In genomic region chr11:93542753-93543246, GRCh38 we compare ENCODE assay signal across 8 cellular contexts. TPM values are rescaled to one million over a fixed set of nuclear protein-coding genes. Genes with fewer than 3 reads are reported as not detected.
DNase-seq lines count a peak whose midpoint lies in the region; ATAC-seq and TF ChIP-seq lines count a peak whose summit lies in the region.

No MANE protein-coding gene starts in this region.

- CTCF ChIA-PET in CD4-positive, alpha-beta T cell (lab: Charles Lee): interaction anchor here (1.0 kb wide), 1 partner anchor 309 kb away, joined by 4 read pairs; no protein-coding TSS in a partner anchor

- no peak for TF ChIP-seq CTCF in CD4-positive, alpha-beta T cell (IDR thresholded peaks at IDR 0.05)

- H3K27me3 ChIP-seq in CD4-positive, alpha-beta T cell (ENCODE audit: control insufficient read depth, insufficient read depth, low read length): no peaks in the 10 kb centered on the region
- H3K27me3 ChIP-seq in adipocyte (replicated peaks; ENCODE audit: control insufficient read depth, insufficient read depth, low read length): peaks cover 8% of the 10 kb centered on the region

- peaks cover 28% of the 10 kb centered on the region for H3K4me1 Mint-ChIP-seq in CD4-positive, alpha-beta T cell (ENCODE audit: low read depth)
- peaks cover 11 to 17% of the 10 kb centered on the region in 2 donors for H3K4me1 Mint-ChIP-seq in stimulated activated naive B cell treated with anti-CD40 and anti-IgM and Interleukin-4, amounts not matched to agents 10 μg/mL and 1 μg/mL and 100 μg/mL, for 72 hours

- no peaks in the 10 kb centered on the region for H3K36me3 ChIP-seq in adipocyte (ENCODE audit: control insufficient read depth, insufficient read depth, low read length, severe bottlenecking)

- no peaks in the 10 kb centered on the region for H3K27me3 Mint-ChIP-seq in CD4-positive, alpha-beta T cell
- peaks cover 0 to 25% of the 10 kb centered on the region in 2 donors for H3K27me3 Mint-ChIP-seq in stimulated activated naive B cell treated with anti-CD40 and anti-IgM and Interleukin-4, amounts not matched to agents 10 μg/mL and 1 μg/mL and 100 μg/mL, for 72 hours

- H3K9me3 Mint-ChIP-seq in CD4-positive, alpha-beta T cell: no peaks in the 10 kb centered on the region
- H3K9me3 Mint-ChIP-seq in stimulated activated naive B cell treated with anti-CD40 and anti-IgM and Interleukin-4, amounts not matched to agents 10 μg/mL and 1 μg/mL and 100 μg/mL, for 72 hours: no peaks in the 10 kb centered on the region

- peak overlapping the region; percentile 93 for H3K4me3 Mint-ChIP-seq in CD4-positive, alpha-beta T cell
- peak overlapping the region; percentile 82 to 89 for H3K4me3 Mint-ChIP-seq in stimulated activated naive B cell treated with anti-CD40 and anti-IgM and Interleukin-4, amounts not matched to agents 10 μg/mL and 1 μg/mL and 100 μg/mL, for 72 hours

- H3K9me3 ChIP-seq in CD4-positive, alpha-beta T cell (ENCODE audit: control insufficient read depth, low read length): no peaks in the 10 kb centered on the region
- H3K9me3 ChIP-seq in adipocyte (ENCODE audit: control insufficient read depth, low read length): no peaks in the 10 kb centered on the region

- peak overlapping the region; percentile 85 for H3K27ac Mint-ChIP-seq in CD4-positive, alpha-beta T cell
- peak overlapping the region; percentile 89 for H3K27ac Mint-ChIP-seq in stimulated activated naive B cell treated with anti-CD40 and anti-IgM and Interleukin-4, amounts not matched to agents 10 μg/mL and 1 μg/mL and 100 μg/mL, for 72 hours

- intact Hi-C loops in CD4-positive, alpha-beta T cell (cut with DNase I, micrococcal nuclease): loop anchor here (2.0 to 10.0 kb wide), 6 partner anchors 60 to 955 kb away; partner anchors contain the start of gene MED17 (in 1 of the 2)

- no peak for DNase-seq in CD4-positive, alpha-beta T cell
- DNase-seq in adipocyte (ENCODE audit: low read depth): peak; percentile 65
- DNase-seq in iPS-NIHi7 (ENCODE audit: extremely low spot score): peak; percentile 48
- DNase-seq in stimulated activated naive B cell treated with anti-CD40 and anti-IgM and Interleukin-4, amounts not matched to agents 10 μg/mL and 1 μg/mL and 100 μg/mL, for 72 hours: no peak
- DNase-seq in stimulated activated CD8-positive, alpha-beta memory T cell treated with anti-CD3 and anti-CD28 coated beads, Interleukin-4, amount 100 ng/mL, for 48 hours: no peak
- no peak for DNase-seq in SHP77 treated with DMSO at 0.1 percent for 48 hours (lab: John Stamatoyannopoulos, UW)

- H3K4me1 ChIP-seq in adipocyte (ENCODE audit: control insufficient read depth, insufficient read depth, low read length): peaks cover 10% of the 10 kb centered on the region

- H3K36me3 Mint-ChIP-seq in CD4-positive, alpha-beta T cell (ENCODE audit: low read depth): peaks cover 5% of the 10 kb centered on the region
- no peaks in the 10 kb centered on the region for H3K36me3 Mint-ChIP-seq in stimulated activated naive B cell treated with anti-CD40 and anti-IgM and Interleukin-4, amounts not matched to agents 10 μg/mL and 1 μg/mL and 100 μg/mL, for 72 hours

- peak; percentile 5 for ATAC-seq in CD4-positive, alpha-beta T cell (ENCODE audit: poor library complexity)
- ATAC-seq in GM19438 (IDR thresholded peaks at IDR 0.05; ENCODE audit: low read depth, unreplicated experiment) (peak; percentile 32), HG03457 (IDR thresholded peaks at IDR 0.05; ENCODE audit: unreplicated experiment) (peak; percentile 28)
- peak; percentile 61 to 65 for ATAC-seq in stimulated activated naive B cell treated with anti-CD40 and anti-IgM and Interleukin-4, amounts not matched to agents 10 μg/mL and 1 μg/mL and 100 μg/mL, for 72 hours (replicated peaks)

- POLR2A ChIA-PET in CD4-positive, alpha-beta T cell (lab: Charles Lee): interaction anchor here (0.6 to 1.1 kb wide), 2 partner anchors 119 to 188 kb away, joined by 3 to 4 read pairs; partner anchors contain the start of gene CEP295

- peak overlapping the region; percentile 49 for H3K9ac ChIP-seq in adipocyte (ENCODE audit: low read length)

- peak overlapping the region; percentile 72 for H3K4me3 ChIP-seq in adipocyte (ENCODE audit: low read length)

- H3K27ac ChIP-seq in CD4-positive, alpha-beta T cell (ENCODE audit: low read depth, low read length): peak overlapping the region; percentile 43

RNA-seq across cellular contexts. Expression of gene SMCO4, which starts 0.4 kb away (rescaled TPM):
- total RNA-seq in CD4-positive, alpha-beta T cell: under 1 TPM in 1 of 2 experiments, not detected in 1; 0.30 TPM

Comparison
In these comparisons a context has a peak if more than half of its experiments do, and no peak if none do; other contexts are left out.
1. ATAC-seq: peak in every context shown above with its lines; median percentile 63 in stimulated activated naive B cell treated with anti-CD40 and anti-IgM and Interleukin-4, amounts not matched to agents 10 μg/mL and 1 μg/mL and 100 μg/mL, for 72 hours; 32 in GM19438; 28 in HG03457; 5 in CD4-positive, alpha-beta T cell.
2. DNase-seq: peak in adipocyte (single experiment) and iPS-NIHi7 (single experiment); none in CD4-positive, alpha-beta T cell (0 of 10), stimulated activated naive B cell treated with anti-CD40 and anti-IgM and Interleukin-4, amounts not matched to agents 10 μg/mL and 1 μg/mL and 100 μg/mL, for 72 hours (single experiment), stimulated activated CD8-positive, alpha-beta memory T cell treated with anti-CD3 and anti-CD28 coated beads, Interleukin-4, amount 100 ng/mL, for 48 hours (single experiment) and SHP77 treated with DMSO at 0.1 percent for 48 hours (single experiment).